Comparison of ENCODE assay signal across 8 cellular contexts in genomic region chr3:184335291-184335660, GRCh38. TPM values are rescaled to one million over a fixed set of nuclear protein-coding genes. Genes with fewer than 3 reads are reported as not detected.
DNase-seq lines count a peak whose midpoint lies in the region; ATAC-seq and TF ChIP-seq lines count a peak whose summit lies in the region.

No MANE protein-coding gene starts in this region.

- H2AFZ ChIP-seq in OCI-LY1 (ENCODE audit: low read length) (no peak overlapping the region), trophoblast cell (ENCODE audit: insufficient read depth, low read length, poor library complexity) (no peak overlapping the region)

- H3F3A ChIP-seq in OCI-LY1 (ENCODE audit: insufficient read depth, low read length) = peaks cover 19% of the 10 kb centered on the region; the same call in 1 of the 2 replicates

- no peak overlapping the region for H2AK5ac ChIP-seq in trophoblast cell (ENCODE audit: low read length)

- H3K27ac Mint-ChIP-seq in activated CD4-positive, alpha-beta T cell treated with anti-CD3 and anti-CD28 coated beads, Interleukin-2, amount 10 ng/mL, durations not matched to agents 24 days and 14 days = peak overlapping the region; percentile 92

- H2BK12ac ChIP-seq in trophoblast cell (ENCODE audit: low read length) = no peak overlapping the region

- H3K4me3 ChIP-seq in OCI-LY1 (ENCODE audit: low read depth, low read length, poor library complexity, severe bottlenecking) (peak overlapping the region; percentile 66), endocrine pancreas (ENCODE audit: control insufficient read depth, insufficient read depth, low read length) (no peak overlapping the region), trophoblast cell (ENCODE audit: low read depth, low read length) (no peak overlapping the region)

- H3K36me3 Mint-ChIP-seq in activated CD4-positive, alpha-beta T cell treated with anti-CD3 and anti-CD28 coated beads, Interleukin-2, amount 10 ng/mL, durations not matched to agents 24 days and 14 days (ENCODE audit: low read depth) = peaks cover 53% of the 10 kb centered on the region

- H3K4me1 Mint-ChIP-seq in activated CD4-positive, alpha-beta T cell treated with anti-CD3 and anti-CD28 coated beads, Interleukin-2, amount 10 ng/mL, durations not matched to agents 24 days and 14 days = peaks cover 54% of the 10 kb centered on the region

- intact Hi-C loops in activated CD4-positive, alpha-beta T cell treated with anti-CD3 and anti-CD28 coated beads, Interleukin-2, amount 10 ng/mL, durations not matched to agents 24 days and 14 days (cut with micrococcal nuclease) = loop anchor here (1.0 to 2.0 kb wide), 2 partner anchors 28 to 36 kb away; partner anchors contain the start of gene PSMD2

- H3K23ac ChIP-seq in trophoblast cell (ENCODE audit: low read length) = no peak overlapping the region

- peak overlapping the region; percentile 5 for H2BK5ac ChIP-seq in trophoblast cell (ENCODE audit: low read depth, low read length, poor library complexity)

- no peak overlapping the region for H2BK120ac ChIP-seq in trophoblast cell (ENCODE audit: insufficient read depth, low read length, poor library complexity)

- H3K9ac ChIP-seq in OCI-LY1 (ENCODE audit: low read length) = peak overlapping the region; percentile 17; the same call in 1 of the 2 replicates
- H3K9ac ChIP-seq in endocrine pancreas (ENCODE audit: control insufficient read depth, insufficient read depth, low read length) = peak overlapping the region; percentile 55
- H3K9ac ChIP-seq in trophoblast cell (ENCODE audit: low read length) = no peak overlapping the region

- peaks cover 50% of the 10 kb centered on the region for H3K36me3 ChIP-seq in OCI-LY1 (ENCODE audit: insufficient read depth, low read length)
- H3K36me3 ChIP-seq in endocrine pancreas (ENCODE audit: control insufficient read depth, insufficient read depth, low read length) = peaks cover 22% of the 10 kb centered on the region
- H3K36me3 ChIP-seq in trophoblast cell (ENCODE audit: control insufficient read depth in 1 of 2, insufficient read depth in 2 of 2, low read length in 2 of 2) = peaks cover 35 to 44% of the 10 kb centered on the region in 2 experiments

- H3K79me2 ChIP-seq in OCI-LY1 (ENCODE audit: insufficient read depth, low read length) (no peaks in the 10 kb centered on the region), trophoblast cell (ENCODE audit: control insufficient read depth, insufficient read depth, low read length, poor library complexity) (peaks cover 9% of the 10 kb centered on the region)

- H3K9me3 ChIP-seq in OCI-LY1 (ENCODE audit: low read length) (no peaks in the 10 kb centered on the region), endocrine pancreas (ENCODE audit: control insufficient read depth, low read length) (no peaks in the 10 kb centered on the region), trophoblast cell (ENCODE audit: insufficient read depth, low read depth, low read length) (peaks cover 5% of the 10 kb centered on the region)

- no peak for ATAC-seq in HG02623 (IDR thresholded peaks at IDR 0.05; ENCODE audit: unreplicated experiment)

- H3K4me1 ChIP-seq in OCI-LY1 (ENCODE audit: insufficient read depth, low read length, severe bottlenecking) = peaks cover 16% of the 10 kb centered on the region
- no peaks in the 10 kb centered on the region for H3K4me1 ChIP-seq in endocrine pancreas (ENCODE audit: control insufficient read depth, insufficient read depth, low read length)
- H3K4me1 ChIP-seq in trophoblast cell (ENCODE audit: control insufficient read depth in 1 of 2, insufficient read depth in 2 of 2, low read length in 2 of 2) = peaks cover 28 to 36% of the 10 kb centered on the region in 2 experiments

- H3K27ac ChIP-seq in OCI-LY1 (ENCODE audit: low read depth, low read length, poor library complexity, severe bottlenecking) (peak overlapping the region; percentile 57), trophoblast cell (ENCODE audit: low read depth, low read length) (peak overlapping the region; percentile 60)

- H3K4ac ChIP-seq in trophoblast cell (ENCODE audit: low read depth, low read length) = peak overlapping the region; percentile 5

- peak overlapping the region; percentile 89 for H3K4me3 Mint-ChIP-seq in activated CD4-positive, alpha-beta T cell treated with anti-CD3 and anti-CD28 coated beads, Interleukin-2, amount 10 ng/mL, durations not matched to agents 24 days and 14 days

- no peaks in the 10 kb centered on the region for H4K20me1 ChIP-seq in OCI-LY1 (ENCODE audit: insufficient read depth, low read length)

- no peak overlapping the region for H4K91ac ChIP-seq in trophoblast cell (ENCODE audit: low read depth, low read length)

- no CpG with 5 or more reads among the region's 4 CpGs for WGBS in trophoblast cell (ENCODE audit: extremely low coverage, insufficient coverage, insufficient read length)

- H3K9me2 ChIP-seq in OCI-LY1 (ENCODE audit: low read depth, low read length) = no peaks in the 10 kb centered on the region

- no peaks in the 10 kb centered on the region for H3K27me3 Mint-ChIP-seq in activated CD4-positive, alpha-beta T cell treated with anti-CD3 and anti-CD28 coated beads, Interleukin-2, amount 10 ng/mL, durations not matched to agents 24 days and 14 days

- H3K18ac ChIP-seq in trophoblast cell (ENCODE audit: low read length) = no peak overlapping the region

- no peaks in the 10 kb centered on the region for H3K9me3 Mint-ChIP-seq in activated CD4-positive, alpha-beta T cell treated with anti-CD3 and anti-CD28 coated beads, Interleukin-2, amount 10 ng/mL, durations not matched to agents 24 days and 14 days

- H4K12ac ChIP-seq in trophoblast cell (ENCODE audit: low read depth, low read length) = no peak overlapping the region

- peak; percentile 62 for DNase-seq in activated CD4-positive, alpha-beta T cell treated with anti-CD3 and anti-CD28 coated beads, Interleukin-2, amount 10 ng/mL, durations not matched to agents 24 days and 14 days
- DNase-seq in activated CD4-positive, alpha-beta T cell treated with anti-CD3 and anti-CD28 coated beads, Interleukin-2, amount 50 U/mL, for 48 hours = no peak
- DNase-seq in trophoblast cell (no peak), medulla oblongata (ENCODE audit: extremely low spot score) (no peak)
- no peak for DNase-seq in stimulated activated CD4-positive, alpha-beta T cell treated with anti-CD3 and anti-CD28 coated beads, Interleukin-1b, Interleukin-23, amount 100 ng/mL, for 48 hours

- H3K27me3 ChIP-seq in OCI-LY1 (ENCODE audit: insufficient read depth, low read length) (no peaks in the 10 kb centered on the region), endocrine pancreas (ENCODE audit: control insufficient read depth, insufficient read depth, low read length) (no peaks in the 10 kb centered on the region), trophoblast cell (ENCODE audit: insufficient read depth, low read length) (no peaks in the 10 kb centered on the region)

- H4K8ac ChIP-seq in trophoblast cell (ENCODE audit: low read depth, low read length) = peak overlapping the region; percentile 36

- H3K4me2 ChIP-seq in OCI-LY1 (ENCODE audit: low read length) (peak overlapping the region; percentile 72), trophoblast cell (ENCODE audit: low read length) (peak overlapping the region; percentile 90)

- TF ChIP-seq CTCF in OCI-LY1 (IDR thresholded peaks at IDR 0.05; ENCODE audit: low read length) = no peak

- no peak overlapping the region for H3K14ac ChIP-seq in trophoblast cell (ENCODE audit: low read length)

- peaks cover 20% of the 10 kb centered on the region for H3K79me1 ChIP-seq in trophoblast cell (ENCODE audit: low read length)

RNA-seq across cellular contexts. Expression of gene FAM131A, which starts 2.1 kb away (rescaled TPM):
- 8.6 and 8.7 TPM in 2 replicates for total RNA-seq in activated CD4-positive, alpha-beta T cell treated with anti-CD3 and anti-CD28 coated beads, Interleukin-2, amount 10 ng/mL, durations not matched to agents 24 days and 14 days
- polyA plus RNA-seq in trophoblast cell (2013) = 25.1 and 28.3 TPM in 2 replicates

RNA-seq across cellular contexts. Expression of gene EIF4G1, which starts 20.9 kb away (rescaled TPM):
- total RNA-seq in activated CD4-positive, alpha-beta T cell treated with anti-CD3 and anti-CD28 coated beads, Interleukin-2, amount 10 ng/mL, durations not matched to agents 24 days and 14 days = 680 and 700 TPM in 2 replicates
- 441 and 461 TPM in 2 replicates for polyA plus RNA-seq in trophoblast cell (2013)

RNA-seq across cellular contexts. Expression of gene CLCN2, which starts 26.1 kb away (rescaled TPM):
- 8.3 and 8.4 TPM in 2 replicates for total RNA-seq in activated CD4-positive, alpha-beta T cell treated with anti-CD3 and anti-CD28 coated beads, Interleukin-2, amount 10 ng/mL, durations not matched to agents 24 days and 14 days
- 7.0 and 7.3 TPM in 2 replicates for polyA plus RNA-seq in trophoblast cell (2013)

RNA-seq across cellular contexts. Expression of gene POLR2H, which starts 26.2 kb away (rescaled TPM):
- total RNA-seq in activated CD4-positive, alpha-beta T cell treated with anti-CD3 and anti-CD28 coated beads, Interleukin-2, amount 10 ng/mL, durations not matched to agents 24 days and 14 days = 159 and 161 TPM in 2 replicates
- 85.6 and 90.5 TPM in 2 replicates for polyA plus RNA-seq in trophoblast cell (2013)

RNA-seq across cellular contexts. Expression of gene PSMD2, which starts 36.2 kb away (rescaled TPM):
- 280 and 283 TPM in 2 replicates for total RNA-seq in activated CD4-positive, alpha-beta T cell treated with anti-CD3 and anti-CD28 coated beads, Interleukin-2, amount 10 ng/mL, durations not matched to agents 24 days and 14 days
- 221 and 224 TPM in 2 replicates for polyA plus RNA-seq in trophoblast cell (2013)
